11 cellular contexts compared by ENCODE assay signal in genomic region chr17:74356640-74357465, GRCh38. TPM values are rescaled to one million over a fixed set of nuclear protein-coding genes. Genes with fewer than 3 reads are reported as not detected.
DNase-seq lines count a peak whose midpoint lies in the region; ATAC-seq lines count a peak whose summit lies in the region.
"Had no signal": no experiment of that assay in that cellular context is flagged by ENCODE, and none has a peak within 500 bp of the region (broad histone marks: within the 10 kb centered on the region; RNA-seq: fewer than 3 reads in every experiment).

No MANE protein-coding gene starts in this region.

- no peaks in the 10 kb centered on the region for H3K9me3 ChIP-seq in CD4-positive, CD25-positive, alpha-beta regulatory T cell (ENCODE audit: control insufficient read depth in 2 of 2, low read length in 2 of 2)

- no peak overlapping the region for H3K27ac ChIP-seq in CD4-positive, CD25-positive, alpha-beta regulatory T cell (ENCODE audit: insufficient read depth, low read length, poor library complexity, severe bottlenecking)

- peak; percentile 25 to 36 for ATAC-seq in CD4-positive, CD25-positive, alpha-beta regulatory T cell (ENCODE audit: low read depth in 2 of 2)
- peak; percentile 25 for ATAC-seq in esophagus mucosa
- peak; percentile 25 to 32 for ATAC-seq in natural killer cell treated with Interleukin-12 subunit alpha and Interleukin-12 subunit beta and Interleukin-15 and Interleukin-18, amount 100 ng/mL, for 72 hours
- no peak for ATAC-seq in GM18873 (IDR thresholded peaks at IDR 0.05; ENCODE audit: low FRiP score, unreplicated experiment)

- peaks cover 7% of the 10 kb centered on the region for H3K4me1 ChIP-seq in CD4-positive, CD25-positive, alpha-beta regulatory T cell (ENCODE audit: control insufficient read depth, insufficient read depth, low read length, poor library complexity, severe bottlenecking)

- peak in 1 of 3 donors; percentile 43 for DNase-seq in CD4-positive, CD25-positive, alpha-beta regulatory T cell
- DNase-seq in NOMO-1 (lab: John Stamatoyannopoulos, UW; ENCODE audit: unreplicated experiment in 2 of 2) = peak; percentile 56 to 64
- DNase-seq in natural killer cell treated with Interleukin-12 subunit alpha and Interleukin-12 subunit beta and Interleukin-15 and Interleukin-18, amount 100 ng/mL, for 72 hours (ENCODE audit: low spot score) = no peak
- DNase-seq in activated gamma-delta T cell treated with Interleukin-2 at 50 U/mL for 16 hours = no peak
- no peak for DNase-seq in NCI-H1694 treated with DMSO at 0.1 percent for 48 hours (lab: John Stamatoyannopoulos, UW)
- DNase-seq in islet precursor cell = no peak
- DNase-seq: activated T-cell treated with anti-CD3 and anti-CD28 coated beads, Interleukin-2, amount 50 U/mL, for 48 hours; kidney glomerular epithelial cell had no signal

- H3K27ac Mint-ChIP-seq in CD4-positive, CD25-positive, alpha-beta regulatory T cell = no peak overlapping the region
- no peak overlapping the region for H3K27ac Mint-ChIP-seq in natural killer cell treated with Interleukin-12 subunit alpha and Interleukin-12 subunit beta and Interleukin-15 and Interleukin-18, amount 100 ng/mL, for 72 hours

- peaks cover 0 to 1% (median 0%) of the 10 kb centered on the region in 7 donors for H3K9me3 Mint-ChIP-seq in CD4-positive, CD25-positive, alpha-beta regulatory T cell
- H3K9me3 Mint-ChIP-seq in natural killer cell treated with Interleukin-12 subunit alpha and Interleukin-12 subunit beta and Interleukin-15 and Interleukin-18, amount 100 ng/mL, for 72 hours = no peaks in the 10 kb centered on the region

- no peaks in the 10 kb centered on the region for H3K36me3 ChIP-seq in CD4-positive, CD25-positive, alpha-beta regulatory T cell (ENCODE audit: control insufficient read depth, insufficient read depth, low read length)

- no peak overlapping the region for H3K4me3 ChIP-seq in CD4-positive, CD25-positive, alpha-beta regulatory T cell (ENCODE audit: low read depth, low read length)

- H3K4me3 Mint-ChIP-seq in CD4-positive, CD25-positive, alpha-beta regulatory T cell = peak overlapping the region in 1 of 4 donors; percentile 39
- H3K4me3 Mint-ChIP-seq in natural killer cell treated with Interleukin-12 subunit alpha and Interleukin-12 subunit beta and Interleukin-15 and Interleukin-18, amount 100 ng/mL, for 72 hours = no peak overlapping the region

- H3K27me3 Mint-ChIP-seq in CD4-positive, CD25-positive, alpha-beta regulatory T cell = peaks cover 63% of the 10 kb centered on the region
- H3K27me3 Mint-ChIP-seq in natural killer cell treated with Interleukin-12 subunit alpha and Interleukin-12 subunit beta and Interleukin-15 and Interleukin-18, amount 100 ng/mL, for 72 hours = peaks cover 17 to 26% of the 10 kb centered on the region in 2 donors

- no peaks in the 10 kb centered on the region for H3K36me3 Mint-ChIP-seq in CD4-positive, CD25-positive, alpha-beta regulatory T cell
- H3K36me3 Mint-ChIP-seq in natural killer cell treated with Interleukin-12 subunit alpha and Interleukin-12 subunit beta and Interleukin-15 and Interleukin-18, amount 100 ng/mL, for 72 hours = no peaks in the 10 kb centered on the region

- peaks cover 0 to 17% (median 8%) of the 10 kb centered on the region in 4 donors for H3K4me1 Mint-ChIP-seq in CD4-positive, CD25-positive, alpha-beta regulatory T cell
- peaks cover 0 to 7% of the 10 kb centered on the region in 2 donors for H3K4me1 Mint-ChIP-seq in natural killer cell treated with Interleukin-12 subunit alpha and Interleukin-12 subunit beta and Interleukin-15 and Interleukin-18, amount 100 ng/mL, for 72 hours (ENCODE audit: low read depth in 2 of 2)

- H3K27me3 ChIP-seq in CD4-positive, CD25-positive, alpha-beta regulatory T cell (ENCODE audit: control insufficient read depth, insufficient read depth, low read length) = peaks cover 17% of the 10 kb centered on the region

RNA-seq across cellular contexts. Expression of gene BTBD17, which starts 4.8 kb away (rescaled TPM):
- not detected for total RNA-seq in CD4-positive, CD25-positive, alpha-beta regulatory T cell
- polyA plus RNA-seq in CD4-positive, CD25-positive, alpha-beta regulatory T cell = under 1 TPM in 1 of 4 donors, not detected in 3; 0.09 TPM
- not detected for total RNA-seq in esophagus mucosa
- total RNA-seq in natural killer cell treated with Interleukin-12 subunit alpha and Interleukin-12 subunit beta and Interleukin-15 and Interleukin-18, amount 100 ng/mL, for 72 hours = not detected
- total RNA-seq: dermis microvascular lymphatic vessel endothelial cell had no signal

RNA-seq across cellular contexts. Expression of gene GPR142, which starts 10.5 kb away (rescaled TPM):
- not detected for total RNA-seq in CD4-positive, CD25-positive, alpha-beta regulatory T cell
- not detected for polyA plus RNA-seq in CD4-positive, CD25-positive, alpha-beta regulatory T cell
- total RNA-seq in esophagus mucosa = not detected
- total RNA-seq in natural killer cell treated with Interleukin-12 subunit alpha and Interleukin-12 subunit beta and Interleukin-15 and Interleukin-18, amount 100 ng/mL, for 72 hours = not detected

RNA-seq across cellular contexts. Expression of gene KIF19, which starts 30.8 kb away (rescaled TPM):
- 1.8 TPM for total RNA-seq in CD4-positive, CD25-positive, alpha-beta regulatory T cell
- polyA plus RNA-seq in CD4-positive, CD25-positive, alpha-beta regulatory T cell = 1 to 10 TPM; 1.2 to 1.7 (median 1.3) TPM
- total RNA-seq in esophagus mucosa = 0.16 TPM
- total RNA-seq in natural killer cell treated with Interleukin-12 subunit alpha and Interleukin-12 subunit beta and Interleukin-15 and Interleukin-18, amount 100 ng/mL, for 72 hours = under 1 TPM in 1 of 2 donors, not detected in 1; 0.29 TPM

Comparison
In these comparisons a context has a peak if more than half of its experiments do, and no peak if none do; other contexts are left out.
1. DNase-seq: peak in NOMO-1 (2 of 2); none in natural killer cell treated with Interleukin-12 subunit alpha and Interleukin-12 subunit beta and Interleukin-15 and Interleukin-18, amount 100 ng/mL, for 72 hours (single experiment), activated gamma-delta T cell treated with Interleukin-2 at 50 U/mL for 16 hours (single experiment), NCI-H1694 treated with DMSO at 0.1 percent for 48 hours (single experiment) and islet precursor cell (single experiment).